17 cellular contexts compared by ENCODE assay signal in the genomic region with DNA sequence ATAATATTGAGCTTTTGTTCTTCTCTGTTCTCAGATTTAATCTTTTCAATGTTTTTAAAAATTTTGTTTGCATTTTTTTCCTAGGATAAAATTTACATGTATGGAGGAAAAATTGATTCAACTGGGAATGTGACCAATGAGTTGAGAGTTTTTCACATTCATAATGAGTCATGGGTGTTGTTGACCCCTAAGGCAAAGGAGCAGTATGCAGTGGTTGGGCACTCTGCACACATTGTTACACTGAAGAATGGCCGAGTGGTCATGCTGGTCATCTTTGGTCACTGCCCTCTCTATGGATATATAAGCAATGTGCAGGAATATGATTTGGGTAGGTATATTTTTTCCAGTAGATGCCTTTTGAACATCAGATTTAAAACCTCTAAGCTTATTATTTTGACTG.
"Had no signal": no experiment of that assay in that cellular context is flagged by ENCODE, and none has a peak within 500 bp of the region (broad histone marks: within the 10 kb centered on the region; RNA-seq: fewer than 3 reads in every experiment).

No MANE protein-coding gene starts in this region.

- H3K27me3 Mint-ChIP-seq: activated CD4-positive, alpha-beta memory T cell treated with anti-CD3 and anti-CD28 coated beads, Interleukin-2, amount 10 ng/mL, durations not matched to agents 7 days and 5 days; activated naive CD8-positive, alpha-beta T cell had no signal

- H3K27ac Mint-ChIP-seq: activated CD4-positive, alpha-beta memory T cell treated with anti-CD3 and anti-CD28 coated beads, Interleukin-2, amount 10 ng/mL, durations not matched to agents 7 days and 5 days; activated naive CD8-positive, alpha-beta T cell; neural progenitor cell had no signal

- H3K4me2 ChIP-seq: hepatocyte, neural progenitor cell had no signal

- H3K9me3 ChIP-seq: lower lobe of right lung, ovary, stomach, thoracic aorta had no signal

- H3K4me3 Mint-ChIP-seq: activated CD4-positive, alpha-beta memory T cell treated with anti-CD3 and anti-CD28 coated beads, Interleukin-2, amount 10 ng/mL, durations not matched to agents 7 days and 5 days; activated naive CD8-positive, alpha-beta T cell; neural progenitor cell had no signal

- H2AFZ ChIP-seq: hepatocyte, neural progenitor cell had no signal

- ATAC-seq: left cardiac atrium, lower lobe of right lung had no signal

- H3K27ac ChIP-seq: brain microvascular endothelial cell, hepatocyte, lower lobe of right lung, neural progenitor cell, ovary, stomach, thoracic aorta, VCaP had no signal

- DNase-seq: activated CD4-positive, alpha-beta memory T cell treated with anti-CD3 and anti-CD28 coated beads, Interleukin-2, amount 10 ng/mL, durations not matched to agents 7 days and 5 days; activated gamma-delta T cell; activated T-cell treated with anti-CD3 and anti-CD28 coated beads, Interleukin-2, amount 50 U/mL, for 48 hours; amygdala; brain microvascular endothelial cell; left cardiac atrium; lower lobe of right lung; midbrain; ovary; stimulated activated CD4-positive, alpha-beta T cell treated with anti-CD3 and anti-CD28 coated beads, Interleukin-4, amount 100 ng/mL, for 4 hours; stomach; T1000 had no signal

- H3K9me3 Mint-ChIP-seq: activated CD4-positive, alpha-beta memory T cell treated with anti-CD3 and anti-CD28 coated beads, Interleukin-2, amount 10 ng/mL, durations not matched to agents 7 days and 5 days; neural progenitor cell had no signal

- H3K4me1 ChIP-seq: neural progenitor cell had no signal

- H3K4me1 Mint-ChIP-seq: activated CD4-positive, alpha-beta memory T cell treated with anti-CD3 and anti-CD28 coated beads, Interleukin-2, amount 10 ng/mL, durations not matched to agents 7 days and 5 days; neural progenitor cell had no signal

- H3K9ac ChIP-seq: neural progenitor cell had no signal

- H3K27me3 ChIP-seq: brain microvascular endothelial cell, hepatocyte, neural progenitor cell, ovary, stomach had no signal

- H3K36me3 ChIP-seq: brain microvascular endothelial cell, neural progenitor cell, ovary had no signal

- H3K4me3 ChIP-seq: hepatocyte, lower lobe of right lung, neural progenitor cell, ovary, stomach, thoracic aorta had no signal
